8 cellular contexts compared by ENCODE assay signal in the genomic region with DNA sequence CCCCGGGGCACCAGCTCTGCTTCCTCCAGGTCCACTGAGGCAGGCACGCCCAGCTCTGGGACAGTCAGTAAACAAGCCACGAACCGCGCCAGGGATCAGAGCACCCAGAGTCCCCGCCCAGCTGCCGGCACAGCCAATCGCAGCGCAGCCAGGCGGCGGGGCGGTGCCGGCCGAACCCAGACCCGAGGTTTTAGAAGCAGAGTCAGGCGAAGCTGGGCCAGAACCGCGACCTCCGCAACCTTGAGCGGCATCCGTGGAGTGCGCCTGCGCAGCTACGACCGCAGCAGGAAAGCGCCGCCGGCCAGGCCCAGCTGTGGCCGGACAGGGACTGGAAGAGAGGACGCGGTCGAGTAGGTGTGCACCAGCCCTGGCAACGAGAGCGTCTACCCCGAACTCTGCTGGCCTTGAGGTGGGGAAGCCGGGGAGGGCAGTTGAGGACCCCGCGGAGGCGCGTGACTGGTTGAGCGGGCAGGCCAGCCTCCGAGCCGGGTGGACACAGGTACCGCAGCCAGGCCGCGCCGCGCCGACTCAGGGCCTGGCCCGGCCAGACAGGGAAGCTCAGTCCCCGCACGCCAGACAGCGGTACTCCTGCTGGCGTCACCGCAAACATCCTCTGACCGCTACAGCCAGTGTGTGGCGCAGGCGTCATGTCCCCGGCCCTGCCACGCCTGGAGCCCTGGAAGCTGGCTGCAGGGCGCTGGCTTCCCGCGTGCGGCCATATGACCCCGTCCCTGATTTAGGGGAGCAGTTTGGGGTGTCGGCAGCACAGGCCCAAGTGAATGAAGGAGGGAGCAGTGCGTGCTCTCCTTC. TPM values are rescaled to one million over a fixed set of nuclear protein-coding genes. Genes with fewer than 3 reads are reported as not detected.
A peak's percentile ranks its signal among the peaks of the same experiment; 100 is the strongest.
DNase-seq lines count a peak whose midpoint lies in the region; ATAC-seq and TF ChIP-seq lines count a peak whose summit lies in the region.

Gene CTSL (plus strand): TSS at position 220 of the 810 bp plus-strand sequence. CDS start 1,485 bp downstream, outside the sequence.

- intact Hi-C loops in dorsolateral prefrontal cortex (cut with DNase I), result loop anchor here (2.0 to 10.0 kb wide), 7 partner anchors 39 to 661 kb away; partner anchors contain the start of genes CDK20 (in 2 of the 2) and SPIN1 (in 2 of the 2)
- intact Hi-C loops in left colon (cut with DNase I, micrococcal nuclease), result no loop called here

- ATAC-seq in GM19324 (IDR thresholded peaks at IDR 0.05; ENCODE audit: low FRiP score, unreplicated experiment) (peak; percentile 44), left colon (peak; percentile 95), HG03196 (IDR thresholded peaks at IDR 0.05; ENCODE audit: unreplicated experiment) (no peak), HG02610 (IDR thresholded peaks at IDR 0.05; ENCODE audit: unreplicated experiment) (no peak)

- TF ChIP-seq CTCF in dorsolateral prefrontal cortex (IDR thresholded peaks at IDR 0.05 in 54 of 56, conservative IDR thresholded peaks at IDR 0.05 in 2 of 56; ENCODE audit: low read depth in 1 of 56, partially characterized antibody in 56 of 56), result peak in 44 of 56 donors; percentile 3 to 64 (median 33)

- H3K4me3 ChIP-seq in dorsolateral prefrontal cortex, result peak within 1 kb of the TSS; percentile 61 to 95 (median 86)

- H3K27ac ChIP-seq in dorsolateral prefrontal cortex, result peak within 1 kb of the TSS; percentile 82 to 99 (median 97)

- H3K27me3 ChIP-seq in dorsolateral prefrontal cortex, result no peaks in the 10 kb centered on the region

- DNase-seq in NCI-H2227 treated with DMSO at 0.1 percent for 48 hours (lab: John Stamatoyannopoulos, UW) (peak; percentile 7), dorsolateral prefrontal cortex (peak; percentile 93 to 97 (median 96)), left colon (peak; percentile 89 to 90)
- peak; percentile 46 to 51 for DNase-seq in activated CD4-positive, alpha-beta T cell treated with anti-CD3 and anti-CD28 coated beads, Interleukin-2, amount 50 U/mL, for 4 hours
- peak; percentile 25 to 48 for DNase-seq in stimulated activated CD4-positive, alpha-beta T cell treated with anti-CD3 and anti-CD28 coated beads, Interleukin-15, amount 100 ng/mL, for 1 hour (ENCODE audit: low read depth in 1 of 2, low spot score in 1 of 2)

RNA-seq across cellular contexts. Expression of gene CTSL, which starts in this region (rescaled TPM):
- total RNA-seq in dorsolateral prefrontal cortex (100 to 1,000 TPM in 1 of 120 experiments, 10 to 100 TPM in 119; 39.8 to 104 (median 62.7) TPM), left colon (10 to 100 TPM; 55.4 to 69.5 TPM)

Comparison
In these comparisons a context has a peak if more than half of its experiments do, and no peak if none do; other contexts are left out.
1. ATAC-seq: peak in GM19324 (single experiment) and left colon (single experiment); none in HG03196 (single experiment) and HG02610 (single experiment).
2. DNase-seq: peak in every context shown above with its lines; median percentile 96 in dorsolateral prefrontal cortex; 90 in left colon; 48 in activated CD4-positive, alpha-beta T cell treated with anti-CD3 and anti-CD28 coated beads, Interleukin-2, amount 50 U/mL, for 4 hours; 36 in stimulated activated CD4-positive, alpha-beta T cell treated with anti-CD3 and anti-CD28 coated beads, Interleukin-15, amount 100 ng/mL, for 1 hour; 7 in NCI-H2227 treated with DMSO at 0.1 percent for 48 hours.
3. intact Hi-C loops: an anchor here in dorsolateral prefrontal cortex (2.0 to 10.0 kb wide); none called in left colon.